Comparison of ENCODE assay signal across 1 cellular context in the genomic region with DNA sequence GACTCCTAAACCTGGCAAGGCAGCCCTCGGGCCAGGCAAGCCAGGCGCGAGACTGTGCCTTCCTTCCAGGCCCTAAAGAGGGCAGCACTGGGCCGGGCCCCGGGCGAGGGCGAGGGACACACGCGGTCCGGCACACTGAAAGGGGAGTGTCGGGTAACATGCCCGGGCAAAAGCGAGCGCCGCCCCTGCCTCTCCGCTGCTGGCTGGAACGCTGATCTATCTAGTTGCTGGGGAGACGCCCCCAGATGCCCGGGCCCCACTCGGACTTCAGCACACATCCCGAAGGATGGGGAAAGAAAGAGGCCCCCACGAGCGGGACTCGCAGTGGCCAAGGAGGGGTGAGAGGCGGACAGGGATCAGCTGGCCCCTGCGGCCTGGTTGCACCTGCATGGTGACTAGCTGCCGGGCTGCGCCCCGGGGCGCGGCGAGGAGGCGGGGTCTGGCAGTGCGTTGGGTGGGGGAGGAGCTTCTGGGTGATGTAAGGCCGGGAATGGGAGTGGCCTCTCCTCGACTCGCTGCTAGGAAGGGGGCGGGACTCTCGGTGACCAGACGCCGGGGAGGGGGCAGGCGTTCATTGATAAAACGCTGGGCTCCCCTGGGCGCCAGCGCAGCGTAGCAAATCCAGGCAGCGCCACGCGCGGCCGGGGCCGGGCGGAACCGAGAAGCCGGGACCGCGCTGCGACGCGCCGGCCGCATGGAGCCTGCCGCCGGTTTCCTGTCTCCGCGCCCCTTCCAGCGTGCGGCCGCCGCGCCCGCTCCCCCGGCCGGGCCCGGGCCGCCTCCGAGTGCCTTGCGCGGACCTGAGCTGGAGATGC.
A peak's percentile ranks its signal among the peaks of the same experiment; 100 is the strongest.
TF ChIP-seq lines count a peak whose summit lies in the region.

TSS of gene PLK3 (plus strand) at position 608 of the 815 bp plus-strand sequence. CDS start at position 695, 87 bp downstream.

TF ChIP-seq in HepG2, 621 proteins besides CTCF, POLR2A, EP300 and RAD21 (continued from another document and continues in another):
- TF ChIP-seq, protein P1, sequence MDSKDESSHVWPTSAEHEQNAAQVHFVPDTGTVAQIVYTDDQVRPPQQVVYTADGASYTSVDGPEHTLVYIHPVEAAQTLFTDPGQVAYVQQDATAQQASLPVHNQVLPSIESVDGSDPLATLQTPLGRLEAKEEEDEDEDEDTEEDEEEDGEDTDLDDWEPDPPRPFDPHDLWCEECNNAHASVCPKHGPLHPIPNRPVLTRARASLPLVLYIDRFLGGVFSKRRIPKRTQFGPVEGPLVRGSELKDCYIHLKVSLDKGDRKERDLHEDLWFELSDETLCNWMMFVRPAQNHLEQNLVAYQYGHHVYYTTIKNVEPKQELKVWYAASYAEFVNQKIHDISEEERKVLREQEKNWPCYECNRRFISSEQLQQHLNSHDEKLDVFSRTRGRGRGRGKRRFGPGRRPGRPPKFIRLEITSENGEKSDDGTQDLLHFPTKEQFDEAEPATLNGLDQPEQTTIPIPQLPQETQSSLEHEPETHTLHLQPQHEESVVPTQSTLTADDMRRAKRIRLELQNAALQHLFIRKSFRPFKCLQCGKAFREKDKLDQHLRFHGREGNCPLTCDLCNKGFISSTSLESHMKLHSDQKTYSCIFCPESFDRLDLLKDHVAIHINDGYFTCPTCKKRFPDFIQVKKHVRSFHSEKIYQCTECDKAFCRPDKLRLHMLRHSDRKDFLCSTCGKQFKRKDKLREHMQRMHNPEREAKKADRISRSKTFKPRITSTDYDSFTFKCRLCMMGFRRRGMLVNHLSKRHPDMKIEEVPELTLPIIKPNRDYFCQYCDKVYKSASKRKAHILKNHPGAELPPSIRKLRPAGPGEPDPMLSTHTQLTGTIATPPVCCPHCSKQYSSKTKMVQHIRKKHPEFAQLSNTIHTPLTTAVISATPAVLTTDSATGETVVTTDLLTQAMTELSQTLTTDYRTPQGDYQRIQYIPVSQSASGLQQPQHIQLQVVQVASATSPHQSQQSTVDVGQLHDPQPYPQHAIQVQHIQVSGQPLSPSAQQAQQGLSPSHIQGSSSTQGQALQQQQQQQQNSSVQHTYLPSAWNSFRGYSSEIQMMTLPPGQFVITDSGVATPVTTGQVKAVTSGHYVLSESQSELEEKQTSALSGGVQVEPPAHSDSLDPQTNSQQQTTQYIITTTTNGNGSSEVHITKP (CRISPR knock-in tag; IDR thresholded peaks at IDR 0.05; ENCODE audit: low read depth) = 0 out of 2 replicates have a peak, but pooled peaks have one; percentile 54
- TF ChIP-seq, protein P2, sequence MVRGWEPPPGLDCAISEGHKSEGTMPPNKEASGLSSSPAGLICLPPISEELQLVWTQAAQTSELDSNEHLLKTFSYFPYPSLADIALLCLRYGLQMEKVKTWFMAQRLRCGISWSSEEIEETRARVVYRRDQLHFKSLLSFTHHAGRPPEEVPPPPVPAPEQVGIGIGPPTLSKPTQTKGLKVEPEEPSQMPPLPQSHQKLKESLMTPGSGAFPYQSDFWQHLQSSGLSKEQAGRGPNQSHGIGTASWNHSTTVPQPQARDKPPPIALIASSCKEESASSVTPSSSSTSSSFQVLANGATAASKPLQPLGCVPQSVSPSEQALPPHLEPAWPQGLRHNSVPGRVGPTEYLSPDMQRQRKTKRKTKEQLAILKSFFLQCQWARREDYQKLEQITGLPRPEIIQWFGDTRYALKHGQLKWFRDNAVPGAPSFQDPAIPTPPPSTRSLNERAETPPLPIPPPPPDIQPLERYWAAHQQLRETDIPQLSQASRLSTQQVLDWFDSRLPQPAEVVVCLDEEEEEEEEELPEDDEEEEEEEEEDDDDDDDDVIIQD (CRISPR knock-in tag; IDR thresholded peaks at IDR 0.05; ENCODE audit: low read depth) = no peak; the same call in 1 of the 2 replicates
- no peak for TF ChIP-seq ZNF253 (CRISPR knock-in tag; IDR thresholded peaks at IDR 0.05; ENCODE audit: borderline replicate concordance)
- peak; percentile 70; the same call in 1 of the 2 replicates for TF ChIP-seq ZNF792 (CRISPR knock-in tag; IDR thresholded peaks at IDR 0.05)
- TF ChIP-seq ZNF124 (CRISPR knock-in tag; IDR thresholded peaks at IDR 0.05) = no peak
- peak; percentile 58 for TF ChIP-seq YY1 (IDR thresholded peaks at IDR 0.05; ENCODE audit: insufficient read depth, insufficient replicate concordance, low read depth, low read length)
- peak; percentile 98 for TF ChIP-seq MYC (CRISPR knock-in tag; IDR thresholded peaks at IDR 0.05; ENCODE audit: borderline replicate concordance)
- TF ChIP-seq, protein P3, sequence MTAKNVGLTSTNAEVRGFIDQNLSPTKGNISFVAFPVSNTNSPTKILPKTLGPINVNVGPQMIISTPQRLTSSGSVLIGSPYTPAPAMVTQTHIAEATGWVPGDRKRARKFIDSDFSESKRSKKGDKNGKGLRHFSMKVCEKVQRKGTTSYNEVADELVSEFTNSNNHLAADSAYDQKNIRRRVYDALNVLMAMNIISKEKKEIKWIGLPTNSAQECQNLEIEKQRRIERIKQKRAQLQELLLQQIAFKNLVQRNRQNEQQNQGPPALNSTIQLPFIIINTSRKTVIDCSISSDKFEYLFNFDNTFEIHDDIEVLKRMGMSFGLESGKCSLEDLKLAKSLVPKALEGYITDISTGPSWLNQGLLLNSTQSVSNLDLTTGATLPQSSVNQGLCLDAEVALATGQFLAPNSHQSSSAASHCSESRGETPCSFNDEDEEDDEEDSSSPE (CRISPR knock-in tag; IDR thresholded peaks at IDR 0.05) = peak; percentile 77
- peak; percentile 18 for TF ChIP-seq CCDC6 (CRISPR knock-in tag; IDR thresholded peaks at IDR 0.05)
- peak; percentile 97 for TF ChIP-seq ZNF224 (CRISPR knock-in tag; IDR thresholded peaks at IDR 0.05)
- no peak; the same call in 1 of the 2 replicates for TF ChIP-seq ZNF776 (CRISPR knock-in tag; IDR thresholded peaks at IDR 0.05)
- TF ChIP-seq KLF16 (CRISPR knock-in tag; IDR thresholded peaks at IDR 0.05) = peak in 1 of 2 experiments; percentile 90; a peak in 2 of 4 replicates
- TF ChIP-seq ZNF280D (CRISPR knock-in tag; IDR thresholded peaks at IDR 0.05) = no peak; the same call in 1 of the 2 replicates
- TF ChIP-seq ZNF564 (CRISPR knock-in tag; IDR thresholded peaks at IDR 0.05) = no peak; the same call in 1 of the 2 replicates
- peak; percentile 71; the same call in 1 of the 2 replicates for TF ChIP-seq ZNF205 (CRISPR knock-in tag; IDR thresholded peaks at IDR 0.05)
- TF ChIP-seq, protein P4, sequence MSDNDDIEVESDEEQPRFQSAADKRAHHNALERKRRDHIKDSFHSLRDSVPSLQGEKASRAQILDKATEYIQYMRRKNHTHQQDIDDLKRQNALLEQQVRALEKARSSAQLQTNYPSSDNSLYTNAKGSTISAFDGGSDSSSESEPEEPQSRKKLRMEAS (IDR thresholded peaks at IDR 0.05) = peak; percentile 98
- peak; percentile 76; the same call in 1 of the 2 replicates for TF ChIP-seq JUN (CRISPR knock-in tag; IDR thresholded peaks at IDR 0.05)
- peak; percentile 82; the same call in 1 of the 2 replicates for TF ChIP-seq ZNF790 (CRISPR knock-in tag; IDR thresholded peaks at IDR 0.05; ENCODE audit: borderline replicate concordance)
- TF ChIP-seq ZSCAN20 (CRISPR knock-in tag; IDR thresholded peaks at IDR 0.05; ENCODE audit: borderline replicate concordance) = peak; percentile 8; the same call in 1 of the 2 replicates
- peak; percentile 95; the same call in 1 of the 2 replicates for TF ChIP-seq ZNF230 (CRISPR knock-in tag; IDR thresholded peaks at IDR 0.05)
- TF ChIP-seq ZNF670 (CRISPR knock-in tag; IDR thresholded peaks at IDR 0.05; ENCODE audit: borderline replicate concordance) = peak; percentile 97
- TF ChIP-seq ZIK1 (CRISPR knock-in tag; IDR thresholded peaks at IDR 0.05; ENCODE audit: borderline replicate concordance, low read depth) = 0 out of 2 replicates have a peak, but pooled peaks have one; percentile 73
- no peak for TF ChIP-seq NFAT5 (CRISPR knock-in tag; IDR thresholded peaks at IDR 0.05)
- peak; percentile 59 for TF ChIP-seq FOXA3 (CRISPR knock-in tag; IDR thresholded peaks at IDR 0.05)
- peak; percentile 71; the same call in 1 of the 2 replicates for TF ChIP-seq ZZZ3 (CRISPR knock-in tag; IDR thresholded peaks at IDR 0.05; ENCODE audit: borderline replicate concordance)
- TF ChIP-seq ZNF572 (CRISPR knock-in tag; IDR thresholded peaks at IDR 0.05) = no peak; the same call in 1 of the 2 replicates
- TF ChIP-seq SNRNP70 (IDR thresholded peaks at IDR 0.05; ENCODE audit: low read depth, low read length) = no peak
- no peak for TF ChIP-seq DPF2 (CRISPR knock-in tag; IDR thresholded peaks at IDR 0.05; ENCODE audit: borderline replicate concordance, low read depth)
- TF ChIP-seq GZF1 (CRISPR knock-in tag; IDR thresholded peaks at IDR 0.05) = peak; percentile 86; the same call in 1 of the 2 replicates
